ENCODE assay signal across 33 cellular contexts in the genomic region with DNA sequence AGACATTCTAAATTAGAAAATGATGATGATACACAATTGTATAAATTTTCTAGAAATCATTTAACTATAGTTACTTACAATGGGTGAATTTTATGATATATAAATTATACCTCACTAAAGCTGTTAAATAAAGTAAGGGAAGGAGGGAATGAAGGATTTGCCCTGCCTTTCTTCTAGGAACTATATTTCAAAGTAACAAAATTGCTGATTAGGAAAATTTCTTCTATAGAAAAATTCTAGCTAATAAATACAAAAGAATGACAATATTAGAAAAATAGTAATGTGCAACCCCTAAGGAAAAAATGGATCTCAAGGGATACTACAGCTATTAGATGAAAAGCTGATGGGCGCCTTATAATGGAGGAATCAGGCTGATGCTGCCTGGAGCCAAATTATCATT.
"Had no signal": no experiment of that assay in that cellular context is flagged by ENCODE, and none has a peak within 500 bp of the region (broad histone marks: within the 10 kb centered on the region; RNA-seq: fewer than 3 reads in every experiment).

No MANE protein-coding gene starts in this region.

- H3K36me3 ChIP-seq: MG63 had no signal

- DNase-seq: MG63, MM.1S, MV-4-11, NCI-H1048, NCI-H1092, NCI-H1092 treated with DMSO at 0.1 percent for 48 hours, NCI-H1105, NCI-H1417, NCI-H1417 treated with DMSO at 0.1 percent for 48 hours, NCI-H1436, NCI-H1436 treated with DMSO at 0.1 percent for 48 hours, NCI-H146, NCI-H1694, NCI-H1694 treated with DMSO at 0.1 percent for 48 hours, NCI-H187, NCI-H187 treated with DMSO at 0.1 percent for 48 hours, NCI-H1930, NCI-H2029 treated with DMSO at 0.1 percent for 48 hours, NCI-H2081, NCI-H2081 treated with DMSO at 0.1 percent for 48 hours, NCI-H2107, NCI-H2171, NCI-H2171 treated with DMSO at 0.1 percent for 48 hours, NCI-H2227 treated with DMSO at 0.1 percent for 48 hours, NCI-H226, NCI-H345, NCI-H446, NCI-H446 treated with DMSO at 0.1 percent for 48 hours, NCI-H510A, NCI-H510A treated with DMSO at 0.1 percent for 48 hours, NCI-H524, NCI-H524 treated with DMSO at 0.1 percent for 48 hours, NCI-H526 had no signal

- H3K27me3 ChIP-seq: MG63 had no signal

- H3K4me3 ChIP-seq: MG63 had no signal
